ENCODE assay signal across 22 cellular contexts in the genomic region with DNA sequence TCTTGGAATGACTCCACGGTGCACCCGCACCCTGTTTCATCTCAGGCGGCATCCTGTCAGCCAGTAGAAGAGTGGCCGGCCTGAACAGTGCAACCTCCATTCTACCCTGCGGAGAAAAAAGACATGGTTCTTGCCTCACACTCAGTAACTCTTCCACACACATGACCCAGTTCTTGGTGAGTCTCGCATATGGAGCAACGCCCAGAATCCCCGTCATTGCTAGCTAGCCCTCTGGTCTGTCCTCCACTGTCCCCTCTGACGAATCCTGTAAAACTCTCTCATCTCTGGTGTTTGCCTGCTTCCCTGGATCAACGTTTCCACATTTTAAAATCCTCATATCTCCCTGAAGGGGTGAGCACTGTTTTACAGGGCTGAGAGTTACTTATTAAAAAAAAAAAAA. TPM values are rescaled to one million over a fixed set of nuclear protein-coding genes. Genes with fewer than 3 reads are reported as not detected.
DNase-seq lines count a peak whose midpoint lies in the region; ATAC-seq and TF ChIP-seq lines count a peak whose summit lies in the region.
"Had no signal": no experiment of that assay in that cellular context is flagged by ENCODE, and none has a peak within 500 bp of the region (broad histone marks: within the 10 kb centered on the region; RNA-seq: fewer than 3 reads in every experiment).

No MANE protein-coding gene starts in this region.

- dilution Hi-C loops in IMR-90 (cut with HindIII; ENCODE audit: low sequenced_read_pairs, unreplicated experiment): no loop called here

- H3K27me3 ChIP-seq in IMR-90 (ENCODE audit: control insufficient read depth, insufficient read depth, low read length): peaks cover 3% of the 10 kb centered on the region
- H3K27me3 ChIP-seq: BLaER1 had no signal

- no peak overlapping the region for H3K9ac ChIP-seq in IMR-90 (ENCODE audit: low read depth, low read length)
- H3K9ac ChIP-seq: BLaER1 had no signal

- no peak overlapping the region for H4K8ac ChIP-seq in IMR-90 (ENCODE audit: low read depth in 2 of 2, low read length in 2 of 2)

- no peak overlapping the region for H2BK5ac ChIP-seq in IMR-90 (ENCODE audit: low read depth, low read length, poor library complexity, severe bottlenecking)

- no peak for TF ChIP-seq RAD21 in IMR-90 (IDR thresholded peaks at IDR 0.05; ENCODE audit: low read length)

- no peak overlapping the region for H3K56ac ChIP-seq in IMR-90 (ENCODE audit: extremely low read depth, insufficient read depth, low read length)

- H3K4me1 ChIP-seq in IMR-90 (ENCODE audit: control insufficient read depth, insufficient read depth, low read length): no peaks in the 10 kb centered on the region

- H3K4me3 ChIP-seq in IMR-90 (ENCODE audit: insufficient read depth, low read depth, low read length) (no peak overlapping the region), cardiac fibroblast (replicated peaks in 1 of 2; ENCODE audit: low read depth in 2 of 2, low read length in 2 of 2) (no peak overlapping the region)
- H3K4me3 ChIP-seq: BLaER1 had no signal

- H3K79me1 ChIP-seq in IMR-90 (ENCODE audit: low read depth in 1 of 2, low read length in 2 of 2): no peaks in the 10 kb centered on the region

- no peak overlapping the region for H3K18ac ChIP-seq in IMR-90 (ENCODE audit: low read depth, low read length)

- ATAC-seq in left cardiac atrium (peak; percentile 27 to 64), Right ventricle myocardium superior (ENCODE audit: poor library complexity) (no peak), IMR-90 (ENCODE audit: low read depth) (no peak), GM21423 (IDR thresholded peaks at IDR 0.05; ENCODE audit: unreplicated experiment) (no peak)
- ATAC-seq: HCT116, Right ventricle myocardium inferior had no signal

- peak; percentile 65 for DNase-seq in left cardiac atrium
- DNase-seq in Right ventricle myocardium superior: no peak
- DNase-seq in IMR-90: peak; percentile 11
- peak; percentile 28 to 50 for DNase-seq in cardiac fibroblast (ENCODE audit: low read depth in 2 of 2)
- peak; percentile 16 for DNase-seq in mucosa of gallbladder (ENCODE audit: low spot score)
- no peak for DNase-seq in stimulated activated CD4-positive, alpha-beta T cell treated with anti-CD3 and anti-CD28 coated beads, Interleukin-2, amount 100 ng/mL, for 48 hours
- DNase-seq in occipital lobe (lab: John Stamatoyannopoulos, UW): no peak
- DNase-seq: CD4-positive, alpha-beta memory T cell; DMS153; GDM1; NCI-H1105 treated with DMSO at 0.1 percent for 48 hours; NCI-H1694; NCI-H2081 treated with DMSO at 0.1 percent for 48 hours; NCI-H446 treated with DMSO at 0.1 percent for 48 hours; NCI-H69; NK-92 treated with Interleukin-12 subunit alpha and Interleukin-12 subunit beta, amount 100 ng/mL, for 24 hours had no signal

- no peak overlapping the region for H4K91ac ChIP-seq in IMR-90 (ENCODE audit: insufficient read depth, low read depth, low read length)

- no peak overlapping the region for H2AK9ac ChIP-seq in IMR-90 (replicated peaks; ENCODE audit: low read depth, low read length, poor library complexity)

- H3K14ac ChIP-seq in IMR-90 (replicated peaks; ENCODE audit: low read depth, low read length): no peak overlapping the region

- TF ChIP-seq POLR2A in IMR-90 (IDR thresholded peaks at IDR 0.05; ENCODE audit: low read depth, low read length): no peak

- WGBS in IMR-90 (ENCODE audit: extremely low coverage in 2 of 2, insufficient read length in 1 of 2), 2 experiments: 82% methylated on average over 2 of the region's 10 CpGs; no CpG with 5 or more reads in 1 of the 2 experiments

- no peak overlapping the region for H3K23ac ChIP-seq in IMR-90 (ENCODE audit: low read depth, low read length)

- no peak overlapping the region for H3K27ac ChIP-seq in IMR-90 (ENCODE audit: insufficient read depth, low read length)
- H3K27ac ChIP-seq: BLaER1 had no signal

- no peak overlapping the region for H2BK15ac ChIP-seq in IMR-90 (ENCODE audit: low read depth, low read length)

- no peak overlapping the region for H2AFZ ChIP-seq in IMR-90 (replicated peaks; ENCODE audit: low read length, poor library complexity)

- no peak overlapping the region for H4K5ac ChIP-seq in IMR-90 (ENCODE audit: low read depth, low read length)

- H2AK5ac ChIP-seq in IMR-90 (ENCODE audit: low read depth, low read length): no peak overlapping the region

- H3K36me3 ChIP-seq in IMR-90 (ENCODE audit: control insufficient read depth, insufficient read depth, low read length): no peaks in the 10 kb centered on the region
- H3K36me3 ChIP-seq: BLaER1 had no signal

- no peak overlapping the region for H2BK120ac ChIP-seq in IMR-90 (ENCODE audit: low read depth, low read length)

- CTCF ChIA-PET in IMR-90 (lab: Yijun Ruan, JAX): no interaction called here

- no TSS peak for BruUV-seq in IMR-90 (replicated peaks; lab: Mats Ljungman, UMichigan)

- intact Hi-C loops in left cardiac atrium (cut with DNase I): no loop called here
- intact Hi-C loops in Right ventricle myocardium superior (cut with DNase I): no loop called here
- intact Hi-C loops in IMR-90 (cut with micrococcal nuclease): no loop called here

- TF ChIP-seq CTCF in IMR-90 (conservative IDR thresholded peaks at IDR 0.05; ENCODE audit: low read depth, low read length) (no peak), cardiac fibroblast (IDR thresholded peaks at IDR 0.05; ENCODE audit: low read depth, low read length) (no peak)

- H3K4ac ChIP-seq in IMR-90 (ENCODE audit: low read depth, low read length): no peak overlapping the region

- in situ Hi-C loops in IMR-90 (cut with MboI; ENCODE audit: low sequenced_read_pairs): no loop called here

- H3K9me1 ChIP-seq in IMR-90 (ENCODE audit: insufficient read depth, low read length): 0 out of 2 replicates have a peak, but pooled peaks cover 3% of the 10 kb centered on the region

- POLR2A ChIA-PET in IMR-90 (lab: Charles Lee; ENCODE audit: unreplicated experiment): no interaction called here

- no peaks in the 10 kb centered on the region for H4K20me1 ChIP-seq in IMR-90 (ENCODE audit: insufficient read depth, low read length)
- H4K20me1 ChIP-seq: BLaER1 had no signal

- no peaks in the 10 kb centered on the region for H3K9me3 ChIP-seq in IMR-90 (ENCODE audit: control insufficient read depth, insufficient read depth, low read length)
- H3K9me3 ChIP-seq: BLaER1 had no signal

- H3K4me2 ChIP-seq in IMR-90 (ENCODE audit: low read depth, low read length): no peak overlapping the region
- H3K4me2 ChIP-seq: BLaER1 had no signal

- no peak overlapping the region for H2BK20ac ChIP-seq in IMR-90 (ENCODE audit: low read depth, low read length)

TF ChIP-seq in IMR-90, 13 proteins besides CTCF, POLR2A, EP300 and RAD21 (continues in another document):
- TF ChIP-seq MAFK (IDR thresholded peaks at IDR 0.05; ENCODE audit: low read depth, low read length) (no peak), MXI1 (IDR thresholded peaks at IDR 0.05; ENCODE audit: borderline replicate concordance, low read depth, low read length) (no peak)
- TF ChIP-seq, protein P1, sequence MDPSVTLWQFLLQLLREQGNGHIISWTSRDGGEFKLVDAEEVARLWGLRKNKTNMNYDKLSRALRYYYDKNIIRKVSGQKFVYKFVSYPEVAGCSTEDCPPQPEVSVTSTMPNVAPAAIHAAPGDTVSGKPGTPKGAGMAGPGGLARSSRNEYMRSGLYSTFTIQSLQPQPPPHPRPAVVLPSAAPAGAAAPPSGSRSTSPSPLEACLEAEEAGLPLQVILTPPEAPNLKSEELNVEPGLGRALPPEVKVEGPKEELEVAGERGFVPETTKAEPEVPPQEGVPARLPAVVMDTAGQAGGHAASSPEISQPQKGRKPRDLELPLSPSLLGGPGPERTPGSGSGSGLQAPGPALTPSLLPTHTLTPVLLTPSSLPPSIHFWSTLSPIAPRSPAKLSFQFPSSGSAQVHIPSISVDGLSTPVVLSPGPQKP (IDR thresholded peaks at IDR 0.05; ENCODE audit: borderline replicate concordance, low read depth, low read length): no peak

RNA-seq across cellular contexts. Expression of a gene that starts 4.2 kb away (rescaled TPM):
- total RNA-seq in left cardiac atrium (not detected), Right ventricle myocardium superior (not detected), IMR-90 (2012; rRNA removed) (0.18 TPM in 1 of 2 replicates, not detected in the other), mucosa of gallbladder (0.75 TPM), occipital lobe (0.62 TPM)
- not detected in 2 replicates for polyA plus RNA-seq in IMR-90 (2012; rRNA removed)
- polyA plus RNA-seq in IMR-90 (2012; cell fraction: cytosol; rRNA removed): 0.11 TPM in 1 of 2 replicates, not detected in the other
- polyA plus RNA-seq in IMR-90 (2012; cell fraction: nucleus; rRNA removed; ENCODE audit: low replicate concordance): 0.10 TPM in 1 of 2 replicates, not detected in the other
- total RNA-seq: Right ventricle myocardium inferior had no signal

RNA-seq across cellular contexts. Expression of a gene that starts 8.8 kb away (rescaled TPM):
- not detected for total RNA-seq in left cardiac atrium
- total RNA-seq in Right ventricle myocardium superior: not detected
- total RNA-seq in IMR-90 (2012; rRNA removed): not detected in 2 replicates
- polyA plus RNA-seq in IMR-90 (2012; rRNA removed): not detected in 2 replicates
- not detected in 2 replicates for polyA plus RNA-seq in IMR-90 (2012; cell fraction: cytosol; rRNA removed)
- polyA plus RNA-seq in IMR-90 (2012; cell fraction: nucleus; rRNA removed; ENCODE audit: low replicate concordance): not detected in 2 replicates
- not detected for total RNA-seq in mucosa of gallbladder
- not detected for total RNA-seq in occipital lobe
- total RNA-seq: A172; CD4-positive, alpha-beta memory T cell; Daoy; Right ventricle myocardium inferior had no signal
- polyA plus RNA-seq: CD4-positive, alpha-beta memory T cell had no signal

RNA-seq across cellular contexts. Expression of a gene that starts 46.5 kb away (rescaled TPM):
- total RNA-seq in left cardiac atrium: under 1 TPM in 1 of 2 donors, not detected in 1; 0.27 TPM
- total RNA-seq in Right ventricle myocardium superior: not detected
- not detected in 2 replicates for total RNA-seq in IMR-90 (2012; rRNA removed)
- not detected in 2 replicates for polyA plus RNA-seq in IMR-90 (2012; rRNA removed)
- polyA plus RNA-seq in IMR-90 (2012; cell fraction: cytosol; rRNA removed): not detected in 2 replicates
- not detected in 2 replicates for polyA plus RNA-seq in IMR-90 (2012; cell fraction: nucleus; rRNA removed; ENCODE audit: low replicate concordance)
- total RNA-seq in mucosa of gallbladder: 0.35 TPM
- total RNA-seq in occipital lobe: not detected
- total RNA-seq: A172; CD4-positive, alpha-beta memory T cell; Daoy; Right ventricle myocardium inferior had no signal
- polyA plus RNA-seq: CD4-positive, alpha-beta memory T cell had no signal

RNA-seq across cellular contexts. Expression of a gene that starts 51.8 kb away (rescaled TPM):
- total RNA-seq in left cardiac atrium (10 to 100 TPM in 1 of 2 donors, 1 to 10 TPM in 1; 7.2 to 47.7 TPM), Right ventricle myocardium superior (7.2 TPM), IMR-90 (2012; rRNA removed) (not detected in 2 replicates), mucosa of gallbladder (43.3 TPM), occipital lobe (not detected)
- not detected in 2 replicates for polyA plus RNA-seq in IMR-90 (2012; rRNA removed)
- not detected in 2 replicates for polyA plus RNA-seq in IMR-90 (2012; cell fraction: cytosol; rRNA removed)
- polyA plus RNA-seq in IMR-90 (2012; cell fraction: nucleus; rRNA removed; ENCODE audit: low replicate concordance): not detected in 2 replicates
- total RNA-seq: A172; CD4-positive, alpha-beta memory T cell; Daoy had no signal
- polyA plus RNA-seq: CD4-positive, alpha-beta memory T cell had no signal

RNA-seq across cellular contexts. Expression of a gene that starts 54.6 kb away (rescaled TPM):
- total RNA-seq in left cardiac atrium (1 to 10 TPM; 1.7 to 8.6 TPM), Right ventricle myocardium superior (1.6 TPM), IMR-90 (2012; rRNA removed) (not detected in 2 replicates), mucosa of gallbladder (14.9 TPM), occipital lobe (0.47 TPM)
- not detected in 2 replicates for polyA plus RNA-seq in IMR-90 (2012; rRNA removed)
- polyA plus RNA-seq in IMR-90 (2012; cell fraction: cytosol; rRNA removed): not detected in 2 replicates
- polyA plus RNA-seq in IMR-90 (2012; cell fraction: nucleus; rRNA removed; ENCODE audit: low replicate concordance): not detected in 2 replicates
- total RNA-seq: A172 had no signal

Comparison
In these comparisons a context has a peak if more than half of its experiments do, and no peak if none do; other contexts are left out.
1. ATAC-seq: peak in left cardiac atrium (2 of 2); none in Right ventricle myocardium superior (single experiment), IMR-90 (single experiment) and GM21423 (single experiment).
2. DNase-seq: peak in left cardiac atrium (single experiment), IMR-90 (single experiment), cardiac fibroblast (2 of 2) and mucosa of gallbladder (single experiment); none in Right ventricle myocardium superior (single experiment), stimulated activated CD4-positive, alpha-beta T cell treated with anti-CD3 and anti-CD28 coated beads, Interleukin-2, amount 100 ng/mL, for 48 hours (0 of 2) and occipital lobe (single experiment).